In genomic region chr1:150376110-150376509, GRCh38 we compare ENCODE assay signal across 29 cellular contexts. TPM values are rescaled to one million over a fixed set of nuclear protein-coding genes. Genes with fewer than 3 reads are reported as not detected.
DNase-seq lines count a peak whose midpoint lies in the region; ATAC-seq and TF ChIP-seq lines count a peak whose summit lies in the region.
"Had no signal": no experiment of that assay in that cellular context is flagged by ENCODE, and none has a peak within 500 bp of the region (broad histone marks: within the 10 kb centered on the region; RNA-seq: fewer than 3 reads in every experiment).

No MANE protein-coding gene starts in this region.

- H3K36me3 Mint-ChIP-seq in stimulated activated naive CD8-positive, alpha-beta T cell treated with anti-CD3 and anti-CD28 coated beads, Interleukin-15, Interleukin-2, amounts not matched to agents 100 ng/mL and 50 ng/mL, for 24 hours (ENCODE audit: low read depth) = peaks cover 9% of the 10 kb centered on the region
- H3K36me3 Mint-ChIP-seq in activated naive CD8-positive, alpha-beta T cell treated with anti-CD3 and anti-CD28 coated beads, Interleukin-2, amount 50 U/mL, for 24 hours (ENCODE audit: low read depth) = peaks cover 4% of the 10 kb centered on the region
- peaks cover 0 to under 1% of the 10 kb centered on the region in 2 donors for H3K36me3 Mint-ChIP-seq in naive B cell

- intact Hi-C loops in A673 (cut with micrococcal nuclease; ENCODE audit: unreplicated experiment) = no loop called here

- H3K27me3 ChIP-seq in A673 (replicated peaks; ENCODE audit: insufficient read depth, low read depth, low read length, poor library complexity) = no peaks in the 10 kb centered on the region
- H3K27me3 ChIP-seq: BLaER1 treated with 17β-estradiol and CSF1 and Interleukin-3, amounts not matched to agents 10 nM and 100 nM; gastroesophageal sphincter; right lobe of liver; SJSA1; tibial artery had no signal

- H3K4me1 Mint-ChIP-seq in stimulated activated naive CD8-positive, alpha-beta T cell treated with anti-CD3 and anti-CD28 coated beads, Interleukin-15, Interleukin-2, amounts not matched to agents 100 ng/mL and 50 ng/mL, for 24 hours (ENCODE audit: low read depth) = peaks cover 55% of the 10 kb centered on the region
- peaks cover 55% of the 10 kb centered on the region for H3K4me1 Mint-ChIP-seq in stimulated activated naive CD8-positive, alpha-beta T cell treated with anti-CD3 and anti-CD28 coated beads, Interleukin-15, amount 100 ng/mL, for 72 hours
- peaks cover 49% of the 10 kb centered on the region for H3K4me1 Mint-ChIP-seq in activated naive CD8-positive, alpha-beta T cell treated with anti-CD3 and anti-CD28 coated beads, Interleukin-2, amount 50 U/mL, for 24 hours
- H3K4me1 Mint-ChIP-seq in naive B cell = peaks cover 39 to 67% (median 57%) of the 10 kb centered on the region in 3 donors

- H3K9me3 ChIP-seq in A673 (ENCODE audit: low read depth, low read length, poor library complexity, severe bottlenecking) = no peaks in the 10 kb centered on the region
- H3K9me3 ChIP-seq: gastroesophageal sphincter, right lobe of liver, SJSA1, tibial artery had no signal

- POLR2A ChIA-PET in A673 (lab: Charles Lee; ENCODE audit: low non-redundant PET) = no interaction called here

- ATAC-seq in stimulated activated naive CD8-positive, alpha-beta T cell treated with anti-CD3 and anti-CD28 coated beads, Interleukin-15, amount 100 ng/mL, for 72 hours = no peak
- ATAC-seq in activated naive CD8-positive, alpha-beta T cell treated with anti-CD3 and anti-CD28 coated beads, Interleukin-2, amount 50 U/mL, for 24 hours = no peak
- ATAC-seq in naive B cell (ENCODE audit: low read depth in 2 of 2) = no peak
- ATAC-seq: gastroesophageal sphincter, HCT116, left colon, right lobe of liver had no signal

- TF ChIP-seq CTCF in A673 (conservative IDR thresholded peaks at IDR 0.05; ENCODE audit: low read depth, low read length) = no peak

- H3K27ac ChIP-seq in A673 (ENCODE audit: low read depth, low read length, poor library complexity, severe bottlenecking) = no peak overlapping the region
- H3K27ac ChIP-seq: BLaER1 treated with 17β-estradiol and CSF1 and Interleukin-3, amounts not matched to agents 10 nM and 100 nM; gastroesophageal sphincter; right lobe of liver; SJSA1; tibial artery had no signal

- no peaks in the 10 kb centered on the region for H3K36me3 ChIP-seq in A673 (ENCODE audit: insufficient read depth, low read length, poor library complexity, severe bottlenecking)
- H3K36me3 ChIP-seq: right lobe of liver, SJSA1, tibial artery had no signal

- CTCF ChIA-PET in A673 (lab: Charles Lee) = no interaction called here

- peaks cover 26% of the 10 kb centered on the region for H3K4me1 ChIP-seq in A673 (ENCODE audit: insufficient read depth, low read length, poor library complexity, severe bottlenecking)

- DNase-seq in stimulated activated naive CD8-positive, alpha-beta T cell treated with anti-CD3 and anti-CD28 coated beads, Interleukin-15, amount 100 ng/mL, for 72 hours = no peak
- no peak for DNase-seq in activated naive CD8-positive, alpha-beta T cell treated with anti-CD3 and anti-CD28 coated beads, Interleukin-2, amount 50 U/mL, for 24 hours
- no peak for DNase-seq in naive B cell
- DNase-seq in cerebellar nuclear complex (lab: John Stamatoyannopoulos, UW) = no peak
- DNase-seq in COR-L47 (lab: John Stamatoyannopoulos, UW) = no peak
- DNase-seq in A673 (ENCODE audit: low spot score) = no peak
- DNase-seq: activated CD4-positive, alpha-beta T cell treated with anti-CD3 and anti-CD28 coated beads for 1 hour; activated T-cell treated with anti-CD3 and anti-CD28 coated beads for 4 hours; aorta; Calu3; caudate nucleus; dermis blood vessel endothelial cell; DMS79 treated with DMSO at 0.1 percent for 48 hours; GF-D8; hippocampal formation; KG1; left colon; mammary epithelial cell; NCI-H146; NCI-H446 treated with DMSO at 0.1 percent for 48 hours; right lobe of liver; RPMI8226; tibial artery had no signal

- H3K27ac Mint-ChIP-seq in stimulated activated naive CD8-positive, alpha-beta T cell treated with anti-CD3 and anti-CD28 coated beads, Interleukin-15, Interleukin-2, amounts not matched to agents 100 ng/mL and 50 ng/mL, for 24 hours = peak overlapping the region; percentile 21
- H3K27ac Mint-ChIP-seq in stimulated activated naive CD8-positive, alpha-beta T cell treated with anti-CD3 and anti-CD28 coated beads, Interleukin-15, amount 100 ng/mL, for 72 hours = peak overlapping the region in 1 of 2 donors; percentile 19
- H3K27ac Mint-ChIP-seq in activated naive CD8-positive, alpha-beta T cell treated with anti-CD3 and anti-CD28 coated beads, Interleukin-2, amount 50 U/mL, for 24 hours = peak overlapping the region; percentile 44
- H3K27ac Mint-ChIP-seq in naive B cell = peak overlapping the region in 4 of 6 donors; percentile 38 to 75 (median 58)
- H3K27ac Mint-ChIP-seq: T-helper 1 cell treated with Interleukin-12 subunit alpha and Interleukin-12 subunit beta and Interleukin-4 antibody, amounts not matched to agents 30 μg/mL and 1 μg/mL, for 36 hours had no signal

- H3K4me3 ChIP-seq in A673 (ENCODE audit: low read depth, low read length, poor library complexity, severe bottlenecking) = no peak overlapping the region
- H3K4me3 ChIP-seq: BLaER1 treated with 17β-estradiol and CSF1 and Interleukin-3, amounts not matched to agents 10 nM and 100 nM; gastroesophageal sphincter; right lobe of liver; SJSA1; tibial artery had no signal

- no peak overlapping the region for H3K4me3 Mint-ChIP-seq in stimulated activated naive CD8-positive, alpha-beta T cell treated with anti-CD3 and anti-CD28 coated beads, Interleukin-15, Interleukin-2, amounts not matched to agents 100 ng/mL and 50 ng/mL, for 24 hours
- no peak overlapping the region for H3K4me3 Mint-ChIP-seq in stimulated activated naive CD8-positive, alpha-beta T cell treated with anti-CD3 and anti-CD28 coated beads, Interleukin-15, amount 100 ng/mL, for 72 hours
- no peak overlapping the region for H3K4me3 Mint-ChIP-seq in activated naive CD8-positive, alpha-beta T cell treated with anti-CD3 and anti-CD28 coated beads, Interleukin-2, amount 50 U/mL, for 24 hours
- H3K4me3 Mint-ChIP-seq in naive B cell = no peak overlapping the region
- H3K4me3 Mint-ChIP-seq: T-helper 1 cell treated with Interleukin-12 subunit alpha and Interleukin-12 subunit beta and Interleukin-4 antibody, amounts not matched to agents 30 μg/mL and 1 μg/mL, for 36 hours had no signal

- no peaks in the 10 kb centered on the region for H3K27me3 Mint-ChIP-seq in stimulated activated naive CD8-positive, alpha-beta T cell treated with anti-CD3 and anti-CD28 coated beads, Interleukin-15, Interleukin-2, amounts not matched to agents 100 ng/mL and 50 ng/mL, for 24 hours
- no peaks in the 10 kb centered on the region for H3K27me3 Mint-ChIP-seq in stimulated activated naive CD8-positive, alpha-beta T cell treated with anti-CD3 and anti-CD28 coated beads, Interleukin-15, amount 100 ng/mL, for 72 hours
- H3K27me3 Mint-ChIP-seq in activated naive CD8-positive, alpha-beta T cell treated with anti-CD3 and anti-CD28 coated beads, Interleukin-2, amount 50 U/mL, for 24 hours = no peaks in the 10 kb centered on the region
- H3K27me3 Mint-ChIP-seq in naive B cell = no peaks in the 10 kb centered on the region

- no TSS peak for BruUV-seq in A673 (replicated peaks; lab: Mats Ljungman, UMichigan)

- H3K9me3 Mint-ChIP-seq in stimulated activated naive CD8-positive, alpha-beta T cell treated with anti-CD3 and anti-CD28 coated beads, Interleukin-15, Interleukin-2, amounts not matched to agents 100 ng/mL and 50 ng/mL, for 24 hours = peaks cover 4% of the 10 kb centered on the region
- no peaks in the 10 kb centered on the region for H3K9me3 Mint-ChIP-seq in stimulated activated naive CD8-positive, alpha-beta T cell treated with anti-CD3 and anti-CD28 coated beads, Interleukin-15, amount 100 ng/mL, for 72 hours
- H3K9me3 Mint-ChIP-seq in activated naive CD8-positive, alpha-beta T cell treated with anti-CD3 and anti-CD28 coated beads, Interleukin-2, amount 50 U/mL, for 24 hours = no peaks in the 10 kb centered on the region
- no peaks in the 10 kb centered on the region for H3K9me3 Mint-ChIP-seq in naive B cell
- H3K9me3 Mint-ChIP-seq: T-helper 1 cell treated with Interleukin-12 subunit alpha and Interleukin-12 subunit beta and Interleukin-4 antibody, amounts not matched to agents 30 μg/mL and 1 μg/mL, for 36 hours had no signal

RNA-seq across cellular contexts. Expression of gene RPRD2, which starts 12.2 kb away (rescaled TPM):
- 10 to 100 TPM in 5 of 6 donors, 1 to 10 TPM in 1; 2.6 to 49.9 (median 28.6) TPM for polyA plus RNA-seq in naive B cell (ENCODE audit: low read depth in 6 of 6)
- total RNA-seq in A673 (2021) = 44.5 and 46.6 TPM in 2 replicates

RNA-seq across cellular contexts. Expression of gene PRPF3, which starts 54.8 kb away (rescaled TPM):
- polyA plus RNA-seq in naive B cell (ENCODE audit: low read depth in 6 of 6) = 10 to 100 TPM; 13.0 to 38.7 (median 14.6) TPM
- total RNA-seq in A673 (2021) = 76.8 and 86.0 TPM in 2 replicates
